ENCODE assay signal across 24 cellular contexts in genomic region chr1:107434379-107434728, GRCh38.
A peak's percentile ranks its signal among the peaks of the same experiment; 100 is the strongest.
DNase-seq lines count a peak whose midpoint lies in the region; ATAC-seq and TF ChIP-seq lines count a peak whose summit lies in the region.
"Had no signal": no experiment of that assay in that cellular context is flagged by ENCODE, and none has a peak within 500 bp of the region (broad histone marks: within the 10 kb centered on the region; RNA-seq: fewer than 3 reads in every experiment).

No MANE protein-coding gene starts in this region.

- no peak overlapping the region for H3K4me3 ChIP-seq in GM06990 (replicated peaks; ENCODE audit: low read depth, low read length)
- peak overlapping the region; percentile 14; the same call in 1 of the 2 replicates for H3K4me3 ChIP-seq in Karpas-422 (ENCODE audit: low read length)
- H3K4me3 ChIP-seq: lung, Peyer's patch, testis, vagina had no signal

- DNase-seq in GM06990 (ENCODE audit: extremely low read depth, insufficient read length) (peak; percentile 24), Karpas-422 (peak; percentile 72), germinal center (ENCODE audit: low spot score) (peak; percentile 30), foreskin keratinocyte (no peak), substantia nigra (lab: John Stamatoyannopoulos, UW) (no peak)
- DNase-seq: activated CD4-positive, CD25-positive, alpha-beta regulatory T cell treated with anti-CD3 and anti-CD28 coated beads, Interleukin-2, amount 50 U/mL, for 72 hours; activated CD8-positive, alpha-beta T cell treated with anti-CD3 and anti-CD28 coated beads for 36 hours; CD4-positive, CD25-positive, alpha-beta regulatory T cell; DMS 273 treated with DMSO at 0.1 percent for 48 hours; GOT3; Kasumi-1; MV-4-11; NCI-H2029; NCI-H226; Peyer's patch; right cardiac atrium; stimulated activated CD4-positive, alpha-beta T cell treated with anti-CD3 and anti-CD28 coated beads, Interleukin-4, amount 100 ng/mL, for 1 hour; stimulated activated naive CD4-positive, alpha-beta T cell; T-helper 1 cell; testis had no signal

- H3K27ac ChIP-seq in Karpas-422 (ENCODE audit: low read length) (peak overlapping the region; percentile 59), foreskin keratinocyte (no peak overlapping the region), substantia nigra (ENCODE audit: low read depth, low read length, poor library complexity, severe bottlenecking) (no peak overlapping the region)
- H3K27ac ChIP-seq: Peyer's patch, testis, vagina had no signal

- no peaks in the 10 kb centered on the region for H3K36me3 ChIP-seq in GM06990 (ENCODE audit: control insufficient read depth, insufficient read depth, low read length)
- H3K36me3 ChIP-seq in Karpas-422 (ENCODE audit: insufficient read depth, low read length): no peaks in the 10 kb centered on the region
- H3K36me3 ChIP-seq: Peyer's patch, vagina had no signal

- no peaks in the 10 kb centered on the region for H3K9me2 ChIP-seq in Karpas-422 (replicated peaks; ENCODE audit: insufficient read depth, low read length)

- H3K4me1 ChIP-seq in Karpas-422 (ENCODE audit: low read length) (peaks cover 31% of the 10 kb centered on the region), foreskin keratinocyte (no peaks in the 10 kb centered on the region)
- H3K4me1 ChIP-seq: testis, vagina had no signal

- H3K27me3 ChIP-seq in GM06990 (replicated peaks; ENCODE audit: control insufficient read depth, insufficient read depth, low read length) (no peaks in the 10 kb centered on the region), Karpas-422 (ENCODE audit: low read length) (no peaks in the 10 kb centered on the region), foreskin keratinocyte (no peaks in the 10 kb centered on the region)
- H3K27me3 ChIP-seq: Peyer's patch, testis, vagina had no signal

- H3K9me3 ChIP-seq in Karpas-422 (ENCODE audit: low read length): no peaks in the 10 kb centered on the region
- H3K9me3 ChIP-seq: Peyer's patch, testis, vagina had no signal

- TF ChIP-seq CTCF in GM06990 (IDR thresholded peaks at IDR 0.05; ENCODE audit: insufficient read depth, low read length, poor library complexity, severe bottlenecking) (no peak), foreskin keratinocyte (conservative IDR thresholded peaks at IDR 0.05) (no peak)

- peak overlapping the region; percentile 1; the same call in 1 of the 2 replicates for H2AFZ ChIP-seq in Karpas-422 (ENCODE audit: low read length)

- no peaks in the 10 kb centered on the region for H4K20me1 ChIP-seq in Karpas-422 (ENCODE audit: insufficient read depth, low read depth, low read length)

- H3K9ac ChIP-seq in Karpas-422 (ENCODE audit: low read length): no peak overlapping the region

- no peaks in the 10 kb centered on the region for H3K79me2 ChIP-seq in Karpas-422 (ENCODE audit: low read length)

- ATAC-seq in GM18907 (IDR thresholded peaks at IDR 0.05; ENCODE audit: unreplicated experiment) (peak; percentile 58), foreskin keratinocyte (no peak), HG03457 (IDR thresholded peaks at IDR 0.05; ENCODE audit: unreplicated experiment) (no peak)
- ATAC-seq: activated CD8-positive, alpha-beta T cell treated with anti-CD3 and anti-CD28 coated beads for 36 hours; right cardiac atrium had no signal

- peak overlapping the region; percentile 62 for H3K4me2 ChIP-seq in Karpas-422 (ENCODE audit: low read depth, low read length, poor library complexity, severe bottlenecking)

Comparison
In these comparisons a context has a peak if more than half of its experiments do, and no peak if none do; other contexts are left out.
1. DNase-seq: peak in GM06990 (single experiment), Karpas-422 (single experiment) and germinal center (single experiment); none in foreskin keratinocyte (0 of 2) and substantia nigra (0 of 49).